ENCODE assay signal across 9 cellular contexts in genomic region chr14:54772451-54772881, GRCh38.
DNase-seq lines count a peak whose midpoint lies in the region; ATAC-seq and TF ChIP-seq lines count a peak whose summit lies in the region.
"Had no signal": no experiment of that assay in that cellular context is flagged by ENCODE, and none has a peak within 500 bp of the region (broad histone marks: within the 10 kb centered on the region; RNA-seq: fewer than 3 reads in every experiment).

No MANE protein-coding gene starts in this region.

- H3K79me2 ChIP-seq in parathyroid adenoma (no peaks in the 10 kb centered on the region), OCI-LY7 (ENCODE audit: insufficient read depth, low read depth, low read length) (no peaks in the 10 kb centered on the region)

- peaks cover 22% of the 10 kb centered on the region for H3K4me1 ChIP-seq in CD4-positive, alpha-beta memory T cell (ENCODE audit: insufficient read depth, low read length)
- peaks cover 10% of the 10 kb centered on the region for H3K4me1 ChIP-seq in effector memory CD4-positive, alpha-beta T cell (ENCODE audit: control insufficient read depth, insufficient read depth, low read length, poor library complexity, severe bottlenecking)
- H3K4me1 ChIP-seq in parathyroid adenoma (peaks cover 10% of the 10 kb centered on the region), OCI-LY7 (ENCODE audit: insufficient read depth, low read length, poor library complexity, severe bottlenecking) (peaks cover 9% of the 10 kb centered on the region), SJCRH30 (peaks cover 11% of the 10 kb centered on the region; the same call in 1 of the 2 replicates)

- CTCF ChIA-PET in CD4-positive, alpha-beta memory T cell (lab: Charles Lee; ENCODE audit: partially characterized antibody): interaction anchor here (1.1 to 6.8 kb wide), 9 partner anchors 10 to 283 kb away, joined by 3 to 245 read pairs (median 11); partner anchors contain the start of genes GMFB and SAMD4A
- CTCF ChIA-PET in OCI-LY7 (lab: Charles Lee; ENCODE audit: unreplicated experiment): no interaction called here

- H3K4me3 Mint-ChIP-seq in CD4-positive, alpha-beta memory T cell: no peak overlapping the region

- DNase-seq in CD4-positive, alpha-beta memory T cell: no peak
- peak; percentile 65 for DNase-seq in M059J (ENCODE audit: low read depth)
- DNase-seq in effector memory CD4-positive, alpha-beta T cell: no peak
- DNase-seq in G401 (ENCODE audit: low spot score): no peak
- DNase-seq in OCI-LY7 (ENCODE audit: low spot score): no peak
- DNase-seq in SJCRH30: no peak

- POLR2A ChIA-PET in CD4-positive, alpha-beta memory T cell (lab: Charles Lee; ENCODE audit: partially characterized antibody): interaction anchor here (1.4 to 6.4 kb wide), 3 partner anchors 130 to 263 kb away, joined by 3 to 62 read pairs (median 7); partner anchors contain the start of genes CGRRF1, GCH1 and SAMD4A
- POLR2A ChIA-PET in OCI-LY7 (lab: Charles Lee): no interaction called here

- H3K4me2 ChIP-seq in parathyroid adenoma (ENCODE audit: low read length): no peak overlapping the region
- H3K4me2 ChIP-seq in OCI-LY7 (ENCODE audit: low read length): no peak overlapping the region

- peaks cover 10% of the 10 kb centered on the region; the same call in 1 of the 2 replicates for H4K20me1 ChIP-seq in OCI-LY7 (ENCODE audit: insufficient read depth, low read length)

- ATAC-seq in GM21723 (IDR thresholded peaks at IDR 0.05; ENCODE audit: unreplicated experiment): no peak

- no peaks in the 10 kb centered on the region for H3K36me3 ChIP-seq in CD4-positive, alpha-beta memory T cell (ENCODE audit: insufficient read depth, low read length)
- no peaks in the 10 kb centered on the region for H3K36me3 ChIP-seq in effector memory CD4-positive, alpha-beta T cell (ENCODE audit: control insufficient read depth, insufficient read depth, low read length)
- H3K36me3 ChIP-seq in parathyroid adenoma (ENCODE audit: control insufficient read depth, insufficient read depth, low read length): no peaks in the 10 kb centered on the region
- no peaks in the 10 kb centered on the region for H3K36me3 ChIP-seq in OCI-LY7 (ENCODE audit: insufficient read depth, low read length)
- no peaks in the 10 kb centered on the region for H3K36me3 ChIP-seq in SJCRH30

- peak overlapping the region; percentile 55 for H3K27ac ChIP-seq in CD4-positive, alpha-beta memory T cell (ENCODE audit: low read depth, low read length)
- peak overlapping the region; percentile 33 for H3K27ac ChIP-seq in effector memory CD4-positive, alpha-beta T cell (ENCODE audit: insufficient read depth, low read length, poor library complexity, severe bottlenecking)
- peak overlapping the region; percentile 80 for H3K27ac ChIP-seq in parathyroid adenoma
- H3K27ac ChIP-seq in OCI-LY7 (ENCODE audit: low read depth, low read length, poor library complexity, severe bottlenecking): no peak overlapping the region
- H3K27ac ChIP-seq in SJCRH30: no peak overlapping the region; the same call in 1 of the 2 replicates
- H3K27ac ChIP-seq: HL-60 had no signal

- TF ChIP-seq CTCF in parathyroid adenoma (IDR thresholded peaks at IDR 0.05) (no peak), OCI-LY7 (conservative IDR thresholded peaks at IDR 0.05; ENCODE audit: low read length) (no peak)

- H2AFZ ChIP-seq in parathyroid adenoma: peak overlapping the region; percentile 81
- H2AFZ ChIP-seq in OCI-LY7 (ENCODE audit: low read length): no peak overlapping the region

- intact Hi-C loops in CD4-positive, alpha-beta memory T cell (cut with micrococcal nuclease): loop anchor here (2.0 to 10.0 kb wide), 5 partner anchors 40 to 1475 kb away; partner anchors contain the start of genes CNIH1 and GMFB
- intact Hi-C loops in OCI-LY7 (cut with micrococcal nuclease; ENCODE audit: unreplicated experiment): loop anchor here (10.0 kb wide), 1 partner anchor 408 kb away; no protein-coding TSS in a partner anchor

- in situ Hi-C loops in G401 (cut with HindIII; ENCODE audit: low sequenced_read_pairs): no loop called here

- H3K9ac ChIP-seq in parathyroid adenoma: no peak overlapping the region

- BruUV-seq in OCI-LY7 (replicated peaks; lab: Mats Ljungman, UMichigan): no TSS peak

- peaks cover 18 to 30% (median 22%) of the 10 kb centered on the region in 4 donors for H3K4me1 Mint-ChIP-seq in CD4-positive, alpha-beta memory T cell

- H3K27me3 ChIP-seq in CD4-positive, alpha-beta memory T cell (ENCODE audit: insufficient read depth, low read length): no peaks in the 10 kb centered on the region
- H3K27me3 ChIP-seq in effector memory CD4-positive, alpha-beta T cell (replicated peaks; ENCODE audit: control insufficient read depth, insufficient read depth, low read length, poor library complexity, severe bottlenecking): no peaks in the 10 kb centered on the region
- no peaks in the 10 kb centered on the region for H3K27me3 ChIP-seq in parathyroid adenoma (ENCODE audit: control insufficient read depth, insufficient read depth, low read length)
- no peaks in the 10 kb centered on the region for H3K27me3 ChIP-seq in SJCRH30

- peak overlapping the region in 6 of 7 donors; percentile 14 to 98 (median 82) for H3K27ac Mint-ChIP-seq in CD4-positive, alpha-beta memory T cell

- H3K9me2 ChIP-seq in OCI-LY7 (ENCODE audit: insufficient read depth, low read length): no peaks in the 10 kb centered on the region

- H3K4me3 ChIP-seq in CD4-positive, alpha-beta memory T cell (ENCODE audit: low read length in 2 of 2): no peak overlapping the region
- no peak overlapping the region for H3K4me3 ChIP-seq in effector memory CD4-positive, alpha-beta T cell (ENCODE audit: insufficient read depth, low read depth, low read length, poor library complexity, severe bottlenecking)
- H3K4me3 ChIP-seq in parathyroid adenoma (ENCODE audit: low read depth, low read length) (no peak overlapping the region), OCI-LY7 (ENCODE audit: low read depth, low read length, poor library complexity, severe bottlenecking) (no peak overlapping the region), SJCRH30 (no peak overlapping the region)

- H3K27me3 Mint-ChIP-seq in CD4-positive, alpha-beta memory T cell: peaks cover 1 to 3% of the 10 kb centered on the region in 2 donors

- no peaks in the 10 kb centered on the region for H3K9me3 ChIP-seq in CD4-positive, alpha-beta memory T cell (ENCODE audit: control insufficient read depth in 1 of 2, low read length in 2 of 2)
- H3K9me3 ChIP-seq in effector memory CD4-positive, alpha-beta T cell (ENCODE audit: control insufficient read depth, low read length): no peaks in the 10 kb centered on the region
- H3K9me3 ChIP-seq in parathyroid adenoma (ENCODE audit: control insufficient read depth, low read length): no peaks in the 10 kb centered on the region
- H3K9me3 ChIP-seq in OCI-LY7 (ENCODE audit: low read length): no peaks in the 10 kb centered on the region
- H3K9me3 ChIP-seq in SJCRH30 (replicated peaks): no peaks in the 10 kb centered on the region

- no peaks in the 10 kb centered on the region for H3K36me3 Mint-ChIP-seq in CD4-positive, alpha-beta memory T cell

- no peaks in the 10 kb centered on the region for H3K9me3 Mint-ChIP-seq in CD4-positive, alpha-beta memory T cell

Comparison
In these comparisons a context has a peak if more than half of its experiments do, and no peak if none do; other contexts are left out.
1. H3K27ac ChIP-seq: peak in CD4-positive, alpha-beta memory T cell (single experiment), effector memory CD4-positive, alpha-beta T cell (single experiment) and parathyroid adenoma (single experiment); none in OCI-LY7 (single experiment) and SJCRH30 (single experiment).